ENCODE assay signal across 17 cellular contexts in genomic region chr10:9103301-9103700, GRCh38.
"Had no signal": no experiment of that assay in that cellular context is flagged by ENCODE, and none has a peak within 500 bp of the region (broad histone marks: within the 10 kb centered on the region; RNA-seq: fewer than 3 reads in every experiment).

No MANE protein-coding gene starts in this region.

- DNase-seq: dermis blood vessel endothelial cell; erythroblast; foreskin melanocyte; head of caudate nucleus; kidney; left cardiac atrium; left ventricle myocardium inferior; lower lobe of right lung; naive thymus-derived CD4-positive, alpha-beta T cell; sigmoid colon; small intestine; stimulated activated CD4-positive, alpha-beta T cell treated with anti-CD3 and anti-CD28 coated beads, Interleukin-2, amount 100 ng/mL, for 48 hours; stimulated activated naive CD4-positive, alpha-beta T cell treated with Interleukin-2 at 50 U/mL for 16 hours; trophoblast cell had no signal

- H3K27me3 ChIP-seq: hepatocyte, neutrophil, right atrium auricular region, sigmoid colon had no signal

- H3K4me2 ChIP-seq: hepatocyte had no signal

- H3K9me3 ChIP-seq: left ventricle myocardium inferior, lower lobe of right lung, neutrophil, right atrium auricular region, sigmoid colon had no signal

- H3K36me3 ChIP-seq: left ventricle myocardium inferior, lower lobe of right lung, neutrophil, right atrium auricular region, sigmoid colon had no signal

- H3K79me2 ChIP-seq: hepatocyte had no signal

- H2AFZ ChIP-seq: hepatocyte had no signal

- H3K4me1 ChIP-seq: left ventricle myocardium inferior, lower lobe of right lung, right atrium auricular region, sigmoid colon had no signal

- ATAC-seq: left cardiac atrium; lower lobe of right lung; naive thymus-derived CD4-positive, alpha-beta T cell had no signal

- H3K4me3 ChIP-seq: hepatocyte, left ventricle myocardium inferior, lower lobe of right lung, right atrium auricular region, sigmoid colon had no signal

- H3K27ac ChIP-seq: hepatocyte, left ventricle myocardium inferior, lower lobe of right lung, neutrophil, right atrium auricular region, sigmoid colon had no signal
